ENCODE assay signal across 8 cellular contexts in genomic region chr12:119649202-119649808, GRCh38. TPM values are rescaled to one million over a fixed set of nuclear protein-coding genes. Genes with fewer than 3 reads are reported as not detected.
DNase-seq lines count a peak whose midpoint lies in the region; ATAC-seq and TF ChIP-seq lines count a peak whose summit lies in the region.

No MANE protein-coding gene starts in this region.

- BruUV-seq in IMR-90 (replicated peaks; lab: Mats Ljungman, UMichigan) = no TSS peak

- peaks cover 23% of the 10 kb centered on the region for H3K9me3 Mint-ChIP-seq in nephron
- peaks cover 21% of the 10 kb centered on the region for H3K9me3 Mint-ChIP-seq in activated naive CD8-positive, alpha-beta T cell treated with anti-CD3 and anti-CD28 coated beads, Interleukin-2, amount 50 U/mL, for 24 hours

- H3K4me2 ChIP-seq in DND-41 (ENCODE audit: insufficient read depth, low read length) (no peak overlapping the region), IMR-90 (ENCODE audit: low read depth, low read length) (no peak overlapping the region)

- no peaks in the 10 kb centered on the region for H3K9me1 ChIP-seq in IMR-90 (ENCODE audit: insufficient read depth, low read length)

- DNase-seq in DND-41 = no peak
- no peak for DNase-seq in IMR-90
- peak; percentile 10 for DNase-seq in adipocyte (ENCODE audit: low read depth)
- no peak for DNase-seq in COR-L47 (lab: John Stamatoyannopoulos, UW)
- no peak for DNase-seq in activated naive CD8-positive, alpha-beta T cell treated with anti-CD3 and anti-CD28 coated beads, Interleukin-2, amount 50 U/mL, for 24 hours
- no peak for DNase-seq in globus pallidus (ENCODE audit: low spot score)

- no peak overlapping the region for H3K4me3 Mint-ChIP-seq in nephron
- H3K4me3 Mint-ChIP-seq in activated naive CD8-positive, alpha-beta T cell treated with anti-CD3 and anti-CD28 coated beads, Interleukin-2, amount 50 U/mL, for 24 hours = no peak overlapping the region

- H3K27ac ChIP-seq in DND-41 (ENCODE audit: low read length) = no peak overlapping the region
- no peak overlapping the region for H3K27ac ChIP-seq in IMR-90 (ENCODE audit: insufficient read depth, low read length)

- no peak overlapping the region for H2BK120ac ChIP-seq in IMR-90 (ENCODE audit: low read depth, low read length)

- H3K9me3 ChIP-seq in DND-41 (ENCODE audit: insufficient read depth, low read length, severe bottlenecking) = peaks cover 7% of the 10 kb centered on the region
- H3K9me3 ChIP-seq in IMR-90 (ENCODE audit: control insufficient read depth, insufficient read depth, low read length) = no peaks in the 10 kb centered on the region
- H3K9me3 ChIP-seq in adipocyte (ENCODE audit: control insufficient read depth, low read length) = peaks cover 14% of the 10 kb centered on the region

- H3K4me1 ChIP-seq in DND-41 (ENCODE audit: insufficient read depth, low read length) (no peaks in the 10 kb centered on the region), IMR-90 (ENCODE audit: control insufficient read depth, insufficient read depth, low read length) (no peaks in the 10 kb centered on the region), adipocyte (ENCODE audit: control insufficient read depth, insufficient read depth, low read length) (no peaks in the 10 kb centered on the region)

- H3K27me3 ChIP-seq in DND-41 (ENCODE audit: insufficient read depth, low read length, poor library complexity) = no peaks in the 10 kb centered on the region
- no peaks in the 10 kb centered on the region for H3K27me3 ChIP-seq in IMR-90 (ENCODE audit: control insufficient read depth, insufficient read depth, low read length)
- peaks cover 6% of the 10 kb centered on the region for H3K27me3 ChIP-seq in adipocyte (replicated peaks; ENCODE audit: control insufficient read depth, insufficient read depth, low read length)

- 100% methylated on average over 1 of the region's 4 CpGs; no CpG with 5 or more reads in 1 of the 2 experiments for WGBS in IMR-90 (ENCODE audit: extremely low coverage in 2 of 2, insufficient read length in 1 of 2), 2 experiments

- no peaks in the 10 kb centered on the region for H3K36me3 Mint-ChIP-seq in nephron (ENCODE audit: low read depth)
- H3K36me3 Mint-ChIP-seq in activated naive CD8-positive, alpha-beta T cell treated with anti-CD3 and anti-CD28 coated beads, Interleukin-2, amount 50 U/mL, for 24 hours (ENCODE audit: low read depth) = no peaks in the 10 kb centered on the region

- H2AK9ac ChIP-seq in IMR-90 (replicated peaks; ENCODE audit: low read depth, low read length, poor library complexity) = no peak overlapping the region

- intact Hi-C loops in IMR-90 (cut with micrococcal nuclease) = no loop called here

- no peak for TF ChIP-seq POLR2A in IMR-90 (IDR thresholded peaks at IDR 0.05; ENCODE audit: low read depth, low read length)

- ATAC-seq in DND-41 (ENCODE audit: insufficient read depth, low read depth) = no peak
- ATAC-seq in IMR-90 (ENCODE audit: low read depth) = no peak
- ATAC-seq in activated naive CD8-positive, alpha-beta T cell treated with anti-CD3 and anti-CD28 coated beads, Interleukin-2, amount 50 U/mL, for 24 hours = no peak
- ATAC-seq in HG02588 (IDR thresholded peaks at IDR 0.05; ENCODE audit: unreplicated experiment) = no peak

- H2AK5ac ChIP-seq in IMR-90 (ENCODE audit: low read depth, low read length) = no peak overlapping the region

- H3K4ac ChIP-seq in IMR-90 (ENCODE audit: low read depth, low read length) = no peak overlapping the region

- peaks cover 5% of the 10 kb centered on the region for H3K4me1 Mint-ChIP-seq in nephron
- no peaks in the 10 kb centered on the region for H3K4me1 Mint-ChIP-seq in activated naive CD8-positive, alpha-beta T cell treated with anti-CD3 and anti-CD28 coated beads, Interleukin-2, amount 50 U/mL, for 24 hours

- no peaks in the 10 kb centered on the region for H3K79me2 ChIP-seq in DND-41 (ENCODE audit: insufficient read depth, low read length)

- no peak overlapping the region for H2BK15ac ChIP-seq in IMR-90 (ENCODE audit: low read depth, low read length)

- POLR2A ChIA-PET in IMR-90 (lab: Charles Lee; ENCODE audit: unreplicated experiment) = no interaction called here

- H3K9ac ChIP-seq in DND-41 (ENCODE audit: low read depth, low read length) (no peak overlapping the region), IMR-90 (ENCODE audit: low read depth, low read length) (no peak overlapping the region), adipocyte (ENCODE audit: low read length) (no peak overlapping the region)

- TF ChIP-seq CTCF in DND-41 (IDR thresholded peaks at IDR 0.05; ENCODE audit: borderline replicate concordance, extremely low read depth, low read length, poor library complexity, severe bottlenecking) (peak; percentile 77), IMR-90 (conservative IDR thresholded peaks at IDR 0.05; ENCODE audit: low read depth, low read length) (peak; percentile 51), nephron (IDR thresholded peaks at IDR 0.05; ENCODE audit: unreplicated experiment in 3 of 3) (peak in 2 of 3 experiments; percentile 21 to 51)

- dilution Hi-C loops in IMR-90 (cut with HindIII; ENCODE audit: low sequenced_read_pairs, unreplicated experiment) = no loop called here

- no peak overlapping the region for H3K27ac Mint-ChIP-seq in nephron
- H3K27ac Mint-ChIP-seq in activated naive CD8-positive, alpha-beta T cell treated with anti-CD3 and anti-CD28 coated beads, Interleukin-2, amount 50 U/mL, for 24 hours = no peak overlapping the region

- H3K27me3 Mint-ChIP-seq in nephron (ENCODE audit: low read depth) = no peaks in the 10 kb centered on the region
- peaks cover 6% of the 10 kb centered on the region for H3K27me3 Mint-ChIP-seq in activated naive CD8-positive, alpha-beta T cell treated with anti-CD3 and anti-CD28 coated beads, Interleukin-2, amount 50 U/mL, for 24 hours

- no peak overlapping the region for H4K5ac ChIP-seq in IMR-90 (ENCODE audit: low read depth, low read length)

- no peak overlapping the region for H3K56ac ChIP-seq in IMR-90 (ENCODE audit: extremely low read depth, insufficient read depth, low read length)

- no peak overlapping the region for H4K8ac ChIP-seq in IMR-90 (ENCODE audit: low read depth in 2 of 2, low read length in 2 of 2)

- H4K20me1 ChIP-seq in DND-41 (ENCODE audit: insufficient read depth, low read length) (no peaks in the 10 kb centered on the region), IMR-90 (ENCODE audit: insufficient read depth, low read length) (no peaks in the 10 kb centered on the region)

- no peak overlapping the region for H3K23ac ChIP-seq in IMR-90 (ENCODE audit: low read depth, low read length)

- H2AFZ ChIP-seq in DND-41 (ENCODE audit: low read depth, low read length) = no peak overlapping the region
- no peak overlapping the region for H2AFZ ChIP-seq in IMR-90 (replicated peaks; ENCODE audit: low read length, poor library complexity)

- CTCF ChIA-PET in IMR-90 (lab: Yijun Ruan, JAX) = interaction anchor here (0.9 to 1.4 kb wide), 2 partner anchors 13 to 16 kb away, joined by 3 read pairs; no protein-coding TSS in a partner anchor

- H3K4me3 ChIP-seq in DND-41 (ENCODE audit: low read depth in 1 of 2, low read length in 2 of 2) (no peak overlapping the region), IMR-90 (ENCODE audit: insufficient read depth, low read depth, low read length) (no peak overlapping the region), adipocyte (ENCODE audit: low read length) (no peak overlapping the region)

- H4K91ac ChIP-seq in IMR-90 (ENCODE audit: insufficient read depth, low read depth, low read length) = no peak overlapping the region

- H2BK5ac ChIP-seq in IMR-90 (ENCODE audit: low read depth, low read length, poor library complexity, severe bottlenecking) = no peak overlapping the region

- H3K14ac ChIP-seq in IMR-90 (replicated peaks; ENCODE audit: low read depth, low read length) = no peak overlapping the region

- H3K79me1 ChIP-seq in IMR-90 (ENCODE audit: low read depth in 1 of 2, low read length in 2 of 2) = no peaks in the 10 kb centered on the region

- H3K36me3 ChIP-seq in DND-41 (ENCODE audit: insufficient read depth, low read length) = no peaks in the 10 kb centered on the region
- no peaks in the 10 kb centered on the region for H3K36me3 ChIP-seq in IMR-90 (ENCODE audit: control insufficient read depth, insufficient read depth, low read length)
- no peaks in the 10 kb centered on the region for H3K36me3 ChIP-seq in adipocyte (ENCODE audit: control insufficient read depth, insufficient read depth, low read length, severe bottlenecking)

- no peak overlapping the region for H3K18ac ChIP-seq in IMR-90 (ENCODE audit: low read depth, low read length)

- TF ChIP-seq RAD21 in IMR-90 (IDR thresholded peaks at IDR 0.05; ENCODE audit: low read length) = peak; percentile 28; the same call in 1 of the 2 replicates

- H2BK20ac ChIP-seq in IMR-90 (ENCODE audit: low read depth, low read length) = no peak overlapping the region

- in situ Hi-C loops in IMR-90 (cut with MboI; ENCODE audit: low sequenced_read_pairs) = no loop called here

TF ChIP-seq in IMR-90, 13 proteins besides CTCF, POLR2A, EP300 and RAD21 (continues in another document):
- TF ChIP-seq BHLHE40 (IDR thresholded peaks at IDR 0.05; ENCODE audit: low read depth, low read length) (no peak), CEBPB (IDR thresholded peaks at IDR 0.05; ENCODE audit: low read depth, low read length) (no peak), ELK1 (IDR thresholded peaks at IDR 0.05; ENCODE audit: borderline replicate concordance, low read depth, low read length) (no peak), CHD1 (IDR thresholded peaks at IDR 0.05; ENCODE audit: low read depth, low read length) (no peak), SMC3 (IDR thresholded peaks at IDR 0.05; ENCODE audit: low read depth, low read length) (no peak), FOS (IDR thresholded peaks at IDR 0.05; ENCODE audit: low read depth, low read length) (no peak), MAZ (IDR thresholded peaks at IDR 0.05; ENCODE audit: borderline replicate concordance, low read depth, low read length) (no peak), RFX5 (IDR thresholded peaks at IDR 0.05; ENCODE audit: low read depth, low read length) (no peak)

RNA-seq across cellular contexts. Expression of gene PRKAB1, which starts 18.6 kb away (rescaled TPM):
- total RNA-seq in IMR-90 (2012; rRNA removed) = 6.9 and 9.7 TPM in 2 replicates
- polyA plus RNA-seq in IMR-90 (2012; rRNA removed) = 18.6 and 19.3 TPM in 2 replicates
- 6.5 and 11.0 TPM in 2 replicates for polyA plus RNA-seq in IMR-90 (2012; cell fraction: cytosol; rRNA removed)
- polyA plus RNA-seq in IMR-90 (2012; cell fraction: nucleus; rRNA removed; ENCODE audit: low replicate concordance) = 21.8 and 37.8 TPM in 2 replicates

RNA-seq across cellular contexts. Expression of gene TMEM233, which starts 55.7 kb away (rescaled TPM):
- total RNA-seq in IMR-90 (2012; rRNA removed) = not detected in 2 replicates
- not detected in 2 replicates for polyA plus RNA-seq in IMR-90 (2012; rRNA removed)
- not detected in 2 replicates for polyA plus RNA-seq in IMR-90 (2012; cell fraction: cytosol; rRNA removed)
- not detected in 2 replicates for polyA plus RNA-seq in IMR-90 (2012; cell fraction: nucleus; rRNA removed; ENCODE audit: low replicate concordance)
